In the genomic region with DNA sequence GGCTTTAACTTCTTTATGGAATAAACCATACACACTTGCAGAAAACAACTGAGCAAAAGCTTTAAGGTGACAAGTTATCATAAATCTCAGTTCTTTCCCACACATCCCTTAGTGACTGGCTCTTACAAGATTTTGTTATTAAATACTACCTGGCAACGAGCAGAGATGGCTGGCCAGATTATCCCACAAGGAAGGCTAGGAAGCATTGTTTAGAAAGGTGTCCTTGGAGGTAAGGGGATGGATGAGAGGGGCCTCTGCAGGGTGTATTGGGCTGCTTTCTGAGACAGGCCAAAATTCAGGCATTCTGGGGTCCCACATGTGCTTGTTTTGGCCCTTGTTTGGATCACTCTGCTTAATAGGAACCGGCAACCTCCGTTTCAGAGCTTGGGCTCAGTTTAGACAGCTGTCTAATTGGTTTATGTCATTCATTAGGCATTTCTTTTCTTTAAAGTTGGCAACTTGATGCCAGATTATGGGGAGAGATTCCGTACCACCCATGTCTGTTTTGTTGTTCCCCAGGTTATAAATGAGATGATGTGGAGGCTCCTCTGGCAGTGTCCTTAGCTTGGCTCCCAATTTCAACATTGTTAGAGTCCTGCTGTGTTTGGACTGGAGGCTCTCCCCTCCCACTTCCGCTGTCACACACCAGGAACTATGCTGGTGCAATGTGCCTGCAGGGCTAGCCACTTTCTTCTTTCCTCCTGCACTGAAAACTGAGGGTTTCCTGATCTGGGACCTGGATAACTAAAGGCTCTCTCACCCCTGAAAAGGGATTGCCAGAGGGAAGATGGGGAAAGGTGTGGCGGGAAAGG, we compare ENCODE assay signal across 1 cellular context.
TF ChIP-seq lines count a peak whose summit lies in the region.

No MANE protein-coding gene starts in this region.

TF ChIP-seq in GM23338, 12 proteins besides CTCF, POLR2A, EP300 and RAD21:
- TF ChIP-seq, protein P1, sequence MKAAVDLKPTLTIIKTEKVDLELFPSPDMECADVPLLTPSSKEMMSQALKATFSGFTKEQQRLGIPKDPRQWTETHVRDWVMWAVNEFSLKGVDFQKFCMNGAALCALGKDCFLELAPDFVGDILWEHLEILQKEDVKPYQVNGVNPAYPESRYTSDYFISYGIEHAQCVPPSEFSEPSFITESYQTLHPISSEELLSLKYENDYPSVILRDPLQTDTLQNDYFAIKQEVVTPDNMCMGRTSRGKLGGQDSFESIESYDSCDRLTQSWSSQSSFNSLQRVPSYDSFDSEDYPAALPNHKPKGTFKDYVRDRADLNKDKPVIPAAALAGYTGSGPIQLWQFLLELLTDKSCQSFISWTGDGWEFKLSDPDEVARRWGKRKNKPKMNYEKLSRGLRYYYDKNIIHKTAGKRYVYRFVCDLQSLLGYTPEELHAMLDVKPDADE (IDR thresholded peaks at IDR 0.05) = no peak
- TF ChIP-seq POLR2AphosphoS5 (IDR thresholded peaks at IDR 0.05; ENCODE audit: low read depth) (no peak), ZNF114 (CRISPR knock-in tag; IDR thresholded peaks at IDR 0.05) (no peak), ZNF331 (CRISPR knock-in tag; IDR thresholded peaks at IDR 0.05; ENCODE audit: low read depth) (no peak), JUNB (IDR thresholded peaks at IDR 0.05; ENCODE audit: unreplicated experiment) (no peak), CREB1 (CRISPR knock-in tag; IDR thresholded peaks at IDR 0.05; ENCODE audit: low read depth) (no peak), EZH2phosphoT487 (IDR thresholded peaks at IDR 0.05; ENCODE audit: unreplicated experiment) (no peak)
- TF ChIP-seq, protein P2, sequence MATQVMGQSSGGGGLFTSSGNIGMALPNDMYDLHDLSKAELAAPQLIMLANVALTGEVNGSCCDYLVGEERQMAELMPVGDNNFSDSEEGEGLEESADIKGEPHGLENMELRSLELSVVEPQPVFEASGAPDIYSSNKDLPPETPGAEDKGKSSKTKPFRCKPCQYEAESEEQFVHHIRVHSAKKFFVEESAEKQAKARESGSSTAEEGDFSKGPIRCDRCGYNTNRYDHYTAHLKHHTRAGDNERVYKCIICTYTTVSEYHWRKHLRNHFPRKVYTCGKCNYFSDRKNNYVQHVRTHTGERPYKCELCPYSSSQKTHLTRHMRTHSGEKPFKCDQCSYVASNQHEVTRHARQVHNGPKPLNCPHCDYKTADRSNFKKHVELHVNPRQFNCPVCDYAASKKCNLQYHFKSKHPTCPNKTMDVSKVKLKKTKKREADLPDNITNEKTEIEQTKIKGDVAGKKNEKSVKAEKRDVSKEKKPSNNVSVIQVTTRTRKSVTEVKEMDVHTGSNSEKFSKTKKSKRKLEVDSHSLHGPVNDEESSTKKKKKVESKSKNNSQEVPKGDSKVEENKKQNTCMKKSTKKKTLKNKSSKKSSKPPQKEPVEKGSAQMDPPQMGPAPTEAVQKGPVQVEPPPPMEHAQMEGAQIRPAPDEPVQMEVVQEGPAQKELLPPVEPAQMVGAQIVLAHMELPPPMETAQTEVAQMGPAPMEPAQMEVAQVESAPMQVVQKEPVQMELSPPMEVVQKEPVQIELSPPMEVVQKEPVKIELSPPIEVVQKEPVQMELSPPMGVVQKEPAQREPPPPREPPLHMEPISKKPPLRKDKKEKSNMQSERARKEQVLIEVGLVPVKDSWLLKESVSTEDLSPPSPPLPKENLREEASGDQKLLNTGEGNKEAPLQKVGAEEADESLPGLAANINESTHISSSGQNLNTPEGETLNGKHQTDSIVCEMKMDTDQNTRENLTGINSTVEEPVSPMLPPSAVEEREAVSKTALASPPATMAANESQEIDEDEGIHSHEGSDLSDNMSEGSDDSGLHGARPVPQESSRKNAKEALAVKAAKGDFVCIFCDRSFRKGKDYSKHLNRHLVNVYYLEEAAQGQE (IDR thresholded peaks at IDR 0.05; ENCODE audit: unreplicated experiment) = no peak
- TF ChIP-seq, protein P3, sequence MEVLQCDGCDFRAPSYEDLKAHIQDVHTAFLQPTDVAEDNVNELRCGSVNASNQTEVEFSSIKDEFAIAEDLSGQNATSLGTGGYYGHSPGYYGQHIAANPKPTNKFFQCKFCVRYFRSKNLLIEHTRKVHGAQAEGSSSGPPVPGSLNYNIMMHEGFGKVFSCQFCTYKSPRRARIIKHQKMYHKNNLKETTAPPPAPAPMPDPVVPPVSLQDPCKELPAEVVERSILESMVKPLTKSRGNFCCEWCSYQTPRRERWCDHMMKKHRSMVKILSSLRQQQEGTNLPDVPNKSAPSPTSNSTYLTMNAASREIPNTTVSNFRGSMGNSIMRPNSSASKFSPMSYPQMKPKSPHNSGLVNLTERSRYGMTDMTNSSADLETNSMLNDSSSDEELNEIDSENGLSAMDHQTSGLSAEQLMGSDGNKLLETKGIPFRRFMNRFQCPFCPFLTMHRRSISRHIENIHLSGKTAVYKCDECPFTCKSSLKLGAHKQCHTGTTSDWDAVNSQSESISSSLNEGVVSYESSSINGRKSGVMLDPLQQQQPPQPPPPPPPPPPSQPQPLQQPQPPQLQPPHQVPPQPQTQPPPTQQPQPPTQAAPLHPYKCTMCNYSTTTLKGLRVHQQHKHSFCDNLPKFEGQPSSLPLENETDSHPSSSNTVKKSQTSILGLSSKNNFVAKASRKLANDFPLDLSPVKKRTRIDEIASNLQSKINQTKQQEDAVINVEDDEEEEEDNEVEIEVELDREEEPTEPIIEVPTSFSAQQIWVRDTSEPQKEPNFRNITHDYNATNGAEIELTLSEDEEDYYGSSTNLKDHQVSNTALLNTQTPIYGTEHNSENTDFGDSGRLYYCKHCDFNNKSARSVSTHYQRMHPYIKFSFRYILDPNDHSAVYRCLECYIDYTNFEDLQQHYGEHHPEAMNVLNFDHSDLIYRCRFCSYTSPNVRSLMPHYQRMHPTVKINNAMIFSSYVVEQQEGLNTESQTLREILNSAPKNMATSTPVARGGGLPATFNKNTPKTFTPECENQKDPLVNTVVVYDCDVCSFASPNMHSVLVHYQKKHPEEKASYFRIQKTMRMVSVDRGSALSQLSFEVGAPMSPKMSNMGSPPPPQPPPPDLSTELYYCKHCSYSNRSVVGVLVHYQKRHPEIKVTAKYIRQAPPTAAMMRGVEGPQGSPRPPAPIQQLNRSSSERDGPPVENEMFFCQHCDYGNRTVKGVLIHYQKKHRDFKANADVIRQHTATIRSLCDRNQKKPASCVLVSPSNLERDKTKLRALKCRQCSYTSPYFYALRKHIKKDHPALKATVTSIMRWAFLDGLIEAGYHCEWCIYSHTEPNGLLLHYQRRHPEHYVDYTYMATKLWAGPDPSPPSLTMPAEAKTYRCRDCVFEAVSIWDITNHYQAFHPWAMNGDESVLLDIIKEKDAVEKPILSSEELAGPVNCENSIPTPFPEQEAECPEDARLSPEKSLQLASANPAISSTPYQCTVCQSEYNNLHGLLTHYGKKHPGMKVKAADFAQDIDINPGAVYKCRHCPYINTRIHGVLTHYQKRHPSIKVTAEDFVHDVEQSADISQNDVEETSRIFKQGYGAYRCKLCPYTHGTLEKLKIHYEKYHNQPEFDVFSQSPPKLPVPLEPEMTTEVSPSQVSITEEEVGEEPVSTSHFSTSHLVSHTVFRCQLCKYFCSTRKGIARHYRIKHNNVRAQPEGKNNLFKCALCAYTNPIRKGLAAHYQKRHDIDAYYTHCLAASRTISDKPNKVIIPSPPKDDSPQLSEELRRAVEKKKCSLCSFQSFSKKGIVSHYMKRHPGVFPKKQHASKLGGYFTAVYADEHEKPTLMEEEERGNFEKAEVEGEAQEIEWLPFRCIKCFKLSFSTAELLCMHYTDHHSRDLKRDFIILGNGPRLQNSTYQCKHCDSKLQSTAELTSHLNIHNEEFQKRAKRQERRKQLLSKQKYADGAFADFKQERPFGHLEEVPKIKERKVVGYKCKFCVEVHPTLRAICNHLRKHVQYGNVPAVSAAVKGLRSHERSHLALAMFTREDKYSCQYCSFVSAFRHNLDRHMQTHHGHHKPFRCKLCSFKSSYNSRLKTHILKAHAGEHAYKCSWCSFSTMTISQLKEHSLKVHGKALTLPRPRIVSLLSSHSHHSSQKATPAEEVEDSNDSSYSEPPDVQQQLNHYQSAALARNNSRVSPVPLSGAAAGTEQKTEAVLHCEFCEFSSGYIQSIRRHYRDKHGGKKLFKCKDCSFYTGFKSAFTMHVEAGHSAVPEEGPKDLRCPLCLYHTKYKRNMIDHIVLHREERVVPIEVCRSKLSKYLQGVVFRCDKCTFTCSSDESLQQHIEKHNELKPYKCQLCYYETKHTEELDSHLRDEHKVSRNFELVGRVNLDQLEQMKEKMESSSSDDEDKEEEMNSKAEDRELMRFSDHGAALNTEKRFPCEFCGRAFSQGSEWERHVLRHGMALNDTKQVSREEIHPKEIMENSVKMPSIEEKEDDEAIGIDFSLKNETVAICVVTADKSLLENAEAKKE (CRISPR knock-in tag; IDR thresholded peaks at IDR 0.05) = no peak
